In genomic region chr12:104505095-104505819, GRCh38 we compare ENCODE assay signal across 9 cellular contexts. TPM values are rescaled to one million over a fixed set of nuclear protein-coding genes. Genes with fewer than 3 reads are reported as not detected.
DNase-seq lines count a peak whose midpoint lies in the region; ATAC-seq and TF ChIP-seq lines count a peak whose summit lies in the region.
"Had no signal": no experiment of that assay in that cellular context is flagged by ENCODE, and none has a peak within 500 bp of the region (broad histone marks: within the 10 kb centered on the region; RNA-seq: fewer than 3 reads in every experiment).

No MANE protein-coding gene starts in this region.

- H3K9me3 Mint-ChIP-seq in activated CD4-positive, alpha-beta T cell treated with anti-CD3 and anti-CD28 coated beads for 36 hours (ENCODE audit: low read depth), result peaks cover 6% of the 10 kb centered on the region
- H3K9me3 Mint-ChIP-seq in stimulated activated memory B cell treated with anti-CD40 and anti-IgM and Interleukin-4, amounts not matched to agents 10 μg/mL and 1 μg/mL and 100 μg/mL, for 72 hours, result peaks cover 6% of the 10 kb centered on the region

- peaks cover 80% of the 10 kb centered on the region for H3K4me1 Mint-ChIP-seq in activated CD4-positive, alpha-beta T cell treated with anti-CD3 and anti-CD28 coated beads for 36 hours
- peaks cover 95% of the 10 kb centered on the region for H3K4me1 Mint-ChIP-seq in stimulated activated memory B cell treated with anti-CD40 and anti-IgM and Interleukin-4, amounts not matched to agents 10 μg/mL and 1 μg/mL and 100 μg/mL, for 72 hours

- TF ChIP-seq EP300 in sigmoid colon (IDR thresholded peaks at IDR 0.05), result no peak

- CTCF ChIA-PET in activated CD4-positive, alpha-beta T cell treated with anti-CD3 and anti-CD28 coated beads for 36 hours (lab: Charles Lee), result interaction anchor here (0.6 to 1.3 kb wide), 4 partner anchors 10 to 305 kb away, joined by 3 read pairs; no protein-coding TSS in a partner anchor

- no peaks in the 10 kb centered on the region for H3K9me3 ChIP-seq in sigmoid colon

- H3K36me3 ChIP-seq in sigmoid colon, result no peaks in the 10 kb centered on the region

- WGBS in sigmoid colon, 2 donors, result 26 to 60% methylated on average over 7 of the region's 7 CpGs

- H3K4me3 Mint-ChIP-seq in activated CD4-positive, alpha-beta T cell treated with anti-CD3 and anti-CD28 coated beads for 36 hours, result no peak overlapping the region
- no peak overlapping the region for H3K4me3 Mint-ChIP-seq in stimulated activated memory B cell treated with anti-CD40 and anti-IgM and Interleukin-4, amounts not matched to agents 10 μg/mL and 1 μg/mL and 100 μg/mL, for 72 hours

- no peak overlapping the region for H3K27ac ChIP-seq in sigmoid colon

- H3K27me3 ChIP-seq in sigmoid colon, result no peaks in the 10 kb centered on the region

- POLR2A ChIA-PET in activated CD4-positive, alpha-beta T cell treated with anti-CD3 and anti-CD28 coated beads for 36 hours (lab: Charles Lee), result no interaction called here

- no peak for TF ChIP-seq POLR2A in sigmoid colon (IDR thresholded peaks at IDR 0.05)

- intact Hi-C loops in activated CD4-positive, alpha-beta T cell treated with anti-CD3 and anti-CD28 coated beads for 36 hours (cut with DNase I, micrococcal nuclease), result no loop called here
- intact Hi-C loops in sigmoid colon (cut with DNase I), result no loop called here

- no peak overlapping the region for H3K27ac Mint-ChIP-seq in activated CD4-positive, alpha-beta T cell treated with anti-CD3 and anti-CD28 coated beads for 36 hours
- H3K27ac Mint-ChIP-seq in stimulated activated memory B cell treated with anti-CD40 and anti-IgM and Interleukin-4, amounts not matched to agents 10 μg/mL and 1 μg/mL and 100 μg/mL, for 72 hours, result peak overlapping the region; percentile 59

- H3K4me1 ChIP-seq in sigmoid colon, result peaks cover 0 to 21% (median 3%) of the 10 kb centered on the region in 4 donors

- TF ChIP-seq CTCF in sigmoid colon (IDR thresholded peaks at IDR 0.05), result no peak

- DNase-seq in activated CD4-positive, alpha-beta T cell treated with anti-CD3 and anti-CD28 coated beads for 36 hours, result no peak
- no peak for DNase-seq in activated CD4-positive, alpha-beta T cell treated with anti-CD3 and anti-CD28 coated beads for 1 hour
- DNase-seq in NCI-H2029 (lab: John Stamatoyannopoulos, UW), result peak; percentile 64
- no peak for DNase-seq in sigmoid colon
- no peak for DNase-seq in globus pallidus (ENCODE audit: low spot score)
- DNase-seq in dedifferentiated amniotic fluid mesenchymal stem cell (ENCODE audit: extremely low spot score), result no peak
- DNase-seq: activated naive CD4-positive, alpha-beta T cell treated with anti-CD3 and anti-CD28 coated beads, Interleukin-2, amount 50 U/mL, for 16 hours had no signal

- no peaks in the 10 kb centered on the region for H3K27me3 Mint-ChIP-seq in activated CD4-positive, alpha-beta T cell treated with anti-CD3 and anti-CD28 coated beads for 36 hours
- H3K27me3 Mint-ChIP-seq in stimulated activated memory B cell treated with anti-CD40 and anti-IgM and Interleukin-4, amounts not matched to agents 10 μg/mL and 1 μg/mL and 100 μg/mL, for 72 hours, result no peaks in the 10 kb centered on the region

- ATAC-seq in activated CD4-positive, alpha-beta T cell treated with anti-CD3 and anti-CD28 coated beads for 36 hours, result peak; percentile 46
- peak; percentile 97 for ATAC-seq in HG02885 (IDR thresholded peaks at IDR 0.05; ENCODE audit: poor library complexity, unreplicated experiment)
- peak; percentile 96 for ATAC-seq in stimulated activated memory B cell treated with anti-CD40 and anti-IgM and Interleukin-4, amounts not matched to agents 10 μg/mL and 1 μg/mL and 100 μg/mL, for 72 hours

- peaks cover 7% of the 10 kb centered on the region for H3K36me3 Mint-ChIP-seq in activated CD4-positive, alpha-beta T cell treated with anti-CD3 and anti-CD28 coated beads for 36 hours (ENCODE audit: low read depth)
- H3K36me3 Mint-ChIP-seq in stimulated activated memory B cell treated with anti-CD40 and anti-IgM and Interleukin-4, amounts not matched to agents 10 μg/mL and 1 μg/mL and 100 μg/mL, for 72 hours, result peaks cover 47% of the 10 kb centered on the region

- no peak overlapping the region for H3K4me3 ChIP-seq in sigmoid colon

RNA-seq across cellular contexts. Expression of gene CHST11, which starts 48.5 kb away (rescaled TPM):
- total RNA-seq in activated CD4-positive, alpha-beta T cell treated with anti-CD3 and anti-CD28 coated beads for 36 hours, result 10 to 100 TPM; 33.3 to 33.6 TPM
- 10 to 100 TPM in 2 of 4 donors, 1 to 10 TPM in 2; 9.9 to 22.8 (median 13.6) TPM for total RNA-seq in sigmoid colon
- 10 to 100 TPM in 1 of 3 donors, 1 to 10 TPM in 1, under 1 TPM in 1; 0.60 to 10.2 (median 2.1) TPM for polyA plus RNA-seq in sigmoid colon

Comparison
In these comparisons a context has a peak if more than half of its experiments do, and no peak if none do; other contexts are left out.
1. ATAC-seq: peak in every context shown above with its lines; median percentile 97 in HG02885; 96 in stimulated activated memory B cell treated with anti-CD40 and anti-IgM and Interleukin-4, amounts not matched to agents 10 μg/mL and 1 μg/mL and 100 μg/mL, for 72 hours; 46 in activated CD4-positive, alpha-beta T cell treated with anti-CD3 and anti-CD28 coated beads for 36 hours.